In genomic region chr1:222829868-222830267, GRCh38 we compare ENCODE assay signal across 15 cellular contexts. TPM values are rescaled to one million over a fixed set of nuclear protein-coding genes. Genes with fewer than 3 reads are reported as not detected.
A peak's percentile ranks its signal among the peaks of the same experiment; 100 is the strongest.
DNase-seq lines count a peak whose midpoint lies in the region; ATAC-seq, FAIRE-seq and TF ChIP-seq lines count a peak whose summit lies in the region.
"Had no signal": no experiment of that assay in that cellular context is flagged by ENCODE, and none has a peak within 500 bp of the region (broad histone marks: within the 10 kb centered on the region; RNA-seq: fewer than 3 reads in every experiment).

No MANE protein-coding gene starts in this region.

- no peak overlapping the region for H3K27ac Mint-ChIP-seq in astrocyte (ENCODE audit: unreplicated experiment)
- H3K27ac Mint-ChIP-seq: activated naive CD4-positive, alpha-beta T cell treated with anti-CD3 and anti-CD28 coated beads, Interleukin-2, amount 50 U/mL, for 24 hours; dendritic cell treated with granulocyte-macrophage colony-stimulating factor and Interleukin-4, amounts not matched to agents 40 ng/mL and 50 ng/mL, for 4 days had no signal

- FAIRE-seq in H54 (lab: Jason Lieb, UNC) (peak; percentile 68), astrocyte (lab: Jason Lieb, UNC) (no peak), small intestine (lab: Jason Lieb, UNC) (peak; percentile 84)

- TF ChIP-seq POLR2A in H54 (IDR thresholded peaks at IDR 0.05; ENCODE audit: low read depth, low read length): no peak

- peaks cover 24% of the 10 kb centered on the region for H3K79me2 ChIP-seq in astrocyte (ENCODE audit: insufficient read depth, low read length)

- no peaks in the 10 kb centered on the region for H3K9me3 Mint-ChIP-seq in astrocyte (ENCODE audit: unreplicated experiment)
- H3K9me3 Mint-ChIP-seq: activated naive CD4-positive, alpha-beta T cell treated with anti-CD3 and anti-CD28 coated beads, Interleukin-2, amount 50 U/mL, for 24 hours; dendritic cell treated with granulocyte-macrophage colony-stimulating factor and Interleukin-4, amounts not matched to agents 40 ng/mL and 50 ng/mL, for 4 days; naive thymus-derived CD4-positive, alpha-beta T cell had no signal

- peaks cover 14% of the 10 kb centered on the region for H4K20me1 ChIP-seq in astrocyte (ENCODE audit: insufficient read depth, low read length)

- H3K36me3 Mint-ChIP-seq in astrocyte (ENCODE audit: low read depth, unreplicated experiment): no peaks in the 10 kb centered on the region

- no peaks in the 10 kb centered on the region for H3K27me3 Mint-ChIP-seq in astrocyte (ENCODE audit: low read depth, unreplicated experiment)
- H3K27me3 Mint-ChIP-seq: activated naive CD4-positive, alpha-beta T cell treated with anti-CD3 and anti-CD28 coated beads, Interleukin-2, amount 50 U/mL, for 24 hours; dendritic cell treated with granulocyte-macrophage colony-stimulating factor and Interleukin-4, amounts not matched to agents 40 ng/mL and 50 ng/mL, for 4 days; naive thymus-derived CD4-positive, alpha-beta T cell had no signal

- H3K4me1 Mint-ChIP-seq in astrocyte (ENCODE audit: low read depth, unreplicated experiment): peaks cover 10% of the 10 kb centered on the region

- H3K4me1 ChIP-seq in astrocyte (ENCODE audit: insufficient read depth, low read length) (peaks cover 3% of the 10 kb centered on the region), small intestine (ENCODE audit: control insufficient read depth in 2 of 2, insufficient read depth in 1 of 2, low read depth in 1 of 2, low read length in 1 of 2) (no peaks in the 10 kb centered on the region)
- H3K4me1 ChIP-seq: foreskin keratinocyte had no signal

- no peak overlapping the region for H3K4me3 Mint-ChIP-seq in astrocyte (ENCODE audit: unreplicated experiment)
- H3K4me3 Mint-ChIP-seq: activated naive CD4-positive, alpha-beta T cell treated with anti-CD3 and anti-CD28 coated beads, Interleukin-2, amount 50 U/mL, for 24 hours; dendritic cell treated with granulocyte-macrophage colony-stimulating factor and Interleukin-4, amounts not matched to agents 40 ng/mL and 50 ng/mL, for 4 days; naive thymus-derived CD4-positive, alpha-beta T cell had no signal

- TF ChIP-seq CTCF in astrocyte (IDR thresholded peaks at IDR 0.05; ENCODE audit: insufficient read depth, low read depth, low read length): no peak

- H3K27me3 ChIP-seq in astrocyte (ENCODE audit: insufficient read depth, low read length): no peaks in the 10 kb centered on the region
- no peaks in the 10 kb centered on the region for H3K27me3 ChIP-seq in small intestine (ENCODE audit: control insufficient read depth in 2 of 2, insufficient read depth in 2 of 2, low read length in 2 of 2)
- H3K27me3 ChIP-seq: foreskin keratinocyte had no signal

- H3K4me3 ChIP-seq in astrocyte (ENCODE audit: insufficient read depth, low read depth, low read length) (no peak overlapping the region), small intestine (ENCODE audit: low read depth in 1 of 2, low read length in 2 of 2) (no peak overlapping the region)

- intact Hi-C loops in left cardiac atrium (cut with DNase I): no loop called here

- peak; percentile 27 to 84 for ATAC-seq in left cardiac atrium
- ATAC-seq in HG02610 (IDR thresholded peaks at IDR 0.05; ENCODE audit: unreplicated experiment): no peak
- ATAC-seq in GM19467 (IDR thresholded peaks at IDR 0.05; ENCODE audit: unreplicated experiment): no peak
- ATAC-seq: foreskin keratinocyte; naive thymus-derived CD4-positive, alpha-beta T cell had no signal

- H3K9me3 ChIP-seq in astrocyte (ENCODE audit: insufficient read depth, low read depth, low read length) (no peaks in the 10 kb centered on the region), small intestine (ENCODE audit: control insufficient read depth, low read depth) (no peaks in the 10 kb centered on the region)
- H3K9me3 ChIP-seq: Caco-2 had no signal

- no peak overlapping the region for H2AFZ ChIP-seq in astrocyte (ENCODE audit: low read depth, low read length)

- no peak overlapping the region for H3K9ac ChIP-seq in astrocyte (ENCODE audit: low read length)

- no peak for DNase-seq in H54 (ENCODE audit: insufficient read length, low spot score)
- peak; percentile 86 for DNase-seq in astrocyte (ENCODE audit: low read depth)
- no peak for DNase-seq in left cardiac atrium
- DNase-seq in small intestine: peak; percentile 74
- DNase-seq in mesenteric fat pad (ENCODE audit: low spot score): no peak
- no peak for DNase-seq in SK-N-DZ (ENCODE audit: low spot score)
- DNase-seq: Caco-2; foreskin keratinocyte; islet precursor cell; naive thymus-derived CD4-positive, alpha-beta T cell; NCI-H146 had no signal

- H3K4me2 ChIP-seq in astrocyte (ENCODE audit: low read length): no peak overlapping the region

- H3K36me3 ChIP-seq in astrocyte (ENCODE audit: insufficient read depth, low read length): no peaks in the 10 kb centered on the region
- H3K36me3 ChIP-seq in small intestine (ENCODE audit: control insufficient read depth in 2 of 2, insufficient read depth in 2 of 2, low read length in 2 of 2): no peaks in the 10 kb centered on the region

- H3K27ac ChIP-seq in astrocyte (ENCODE audit: low read depth, low read length) (no peak overlapping the region), small intestine (ENCODE audit: low read depth in 1 of 2, low read length in 1 of 2) (no peak overlapping the region)
- H3K27ac ChIP-seq: foreskin keratinocyte had no signal

RNA-seq across cellular contexts. Expression of gene DISP1, which starts 15.0 kb away (rescaled TPM):
- total RNA-seq in astrocyte (4.1 and 4.8 TPM in 2 replicates), left cardiac atrium (1 to 10 TPM; 4.2 to 8.0 TPM), mesenteric fat pad (6.1 TPM)
- 1 to 10 TPM; 2.3 to 3.8 (median 2.7) TPM for polyA plus RNA-seq in small intestine
- 1.8 and 2.6 TPM in 2 replicates for polyA plus RNA-seq in SK-N-DZ (2014; cell fraction: cytosol; rRNA removed)
- 1.4 and 3.2 TPM in 2 replicates for polyA plus RNA-seq in SK-N-DZ (2014; cell fraction: nucleus; rRNA removed)

Comparison
In these comparisons a context has a peak if more than half of its experiments do, and no peak if none do; other contexts are left out.
1. DNase-seq: peak in astrocyte (single experiment) and small intestine (single experiment); none in H54 (single experiment), left cardiac atrium (single experiment), mesenteric fat pad (single experiment) and SK-N-DZ (single experiment).
2. ATAC-seq: peak in left cardiac atrium (2 of 2); none in HG02610 (single experiment) and GM19467 (single experiment).